20 cellular contexts compared by ENCODE assay signal in genomic region chr3:43144811-43145490, GRCh38. TPM values are rescaled to one million over a fixed set of nuclear protein-coding genes. Genes with fewer than 3 reads are reported as not detected.
DNase-seq lines count a peak whose midpoint lies in the region; TF ChIP-seq lines count a peak whose summit lies in the region.
"Had no signal": no experiment of that assay in that cellular context is flagged by ENCODE, and none has a peak within 500 bp of the region (broad histone marks: within the 10 kb centered on the region; RNA-seq: fewer than 3 reads in every experiment).

No MANE protein-coding gene starts in this region.

- in situ Hi-C loops in astrocyte of the spinal cord (cut with HindIII; ENCODE audit: low sequenced_read_pairs) = no loop called here

- TF ChIP-seq CTCF in astrocyte of the spinal cord (IDR thresholded peaks at IDR 0.05; ENCODE audit: low read depth, low read length) = no peak

- DNase-seq in AG08395 (ENCODE audit: low spot score) (peak; percentile 40), LHCN-M2 (ENCODE audit: low read depth) (peak; percentile 40), astrocyte of the spinal cord (ENCODE audit: low read depth, low spot score) (peak; percentile 25), iris pigment epithelial cell (ENCODE audit: low read depth) (peak; percentile 66), kidney glomerular epithelial cell (lab: John Stamatoyannopoulos, UW) (no peak), DMS79 treated with DMSO at 0.1 percent for 48 hours (lab: John Stamatoyannopoulos, UW) (no peak), SW 1271 (lab: John Stamatoyannopoulos, UW) (no peak)
- no peak for DNase-seq in activated effector memory CD4-positive, alpha-beta T cell treated with anti-CD3 and anti-CD28 coated beads, Interleukin-2, amount 50 U/mL, for 16 hours
- DNase-seq: activated CD4-positive, alpha-beta T cell treated with anti-CD3 and anti-CD28 coated beads for 48 hours; activated naive CD8-positive, alpha-beta T cell treated with anti-CD3 and anti-CD28 coated beads, Interleukin-2, amount 10 ng/mL, durations not matched to agents 7 days and 5 days; colonic mucosa; gastrocnemius medialis; immature natural killer cell; NCI-H1436; NCI-H748 treated with DMSO at 0.1 percent for 48 hours; nucleus accumbens; stimulated activated naive B cell treated with anti-CD40 and anti-IgM and Interleukin-4, amounts not matched to agents 10 μg/mL and 1 μg/mL and 100 μg/mL, for 72 hours had no signal

- no peak overlapping the region for H3K4me3 ChIP-seq in astrocyte of the spinal cord (ENCODE audit: low read depth, low read length)
- H3K4me3 ChIP-seq: colonic mucosa, gastrocnemius medialis, HAP-1, skin epidermis, vagina had no signal

RNA-seq across cellular contexts. Expression of gene POMGNT2, which starts 39.1 kb away (rescaled TPM):
- total RNA-seq in LHCN-M2 (2014; rRNA removed) = 16.1 and 16.7 TPM in 2 replicates
- 10.3 TPM for polyA plus RNA-seq in LHCN-M2 (2012)

Comparison
In these comparisons a context has a peak if more than half of its experiments do, and no peak if none do; other contexts are left out.
1. DNase-seq: peak in AG08395 (single experiment), LHCN-M2 (single experiment), astrocyte of the spinal cord (single experiment) and iris pigment epithelial cell (single experiment); none in kidney glomerular epithelial cell (single experiment), DMS79 treated with DMSO at 0.1 percent for 48 hours (single experiment), activated effector memory CD4-positive, alpha-beta T cell treated with anti-CD3 and anti-CD28 coated beads, Interleukin-2, amount 50 U/mL, for 16 hours (single experiment) and SW 1271 (0 of 2).